22 cellular contexts compared by ENCODE assay signal in genomic region chr4:143432258-143432591, GRCh38.
DNase-seq lines count a peak whose midpoint lies in the region; ATAC-seq, FAIRE-seq and TF ChIP-seq lines count a peak whose summit lies in the region.
"Had no signal": no experiment of that assay in that cellular context is flagged by ENCODE, and none has a peak within 500 bp of the region (broad histone marks: within the 10 kb centered on the region; RNA-seq: fewer than 3 reads in every experiment).

No MANE protein-coding gene starts in this region.

- no peak for ATAC-seq in WTC11
- ATAC-seq: HCT116 had no signal

- peaks cover 44% of the 10 kb centered on the region for H3K36me3 Mint-ChIP-seq in WTC11
- H3K36me3 Mint-ChIP-seq: CD4-positive, CD25-positive, alpha-beta regulatory T cell; CD8-positive, alpha-beta memory T cell had no signal

- no peaks in the 10 kb centered on the region for H3K79me1 ChIP-seq in H1 (ENCODE audit: low read depth, low read length)
- H3K79me1 ChIP-seq in neuronal stem cell (ENCODE audit: low read depth, low read length): no peaks in the 10 kb centered on the region

- H4K20me1 ChIP-seq in H1 (replicated peaks in 1 of 2; ENCODE audit: control insufficient read depth in 1 of 2, insufficient read depth in 2 of 2, low read length in 2 of 2) (no peaks in the 10 kb centered on the region), osteoblast (ENCODE audit: insufficient read depth, low read length) (no peaks in the 10 kb centered on the region)

- 0 out of 2 replicates have a peak overlapping the region, but pooled peaks have one; percentile 39 for H2BK12ac ChIP-seq in H1 (ENCODE audit: low read depth, low read length)
- H2BK12ac ChIP-seq in neuronal stem cell (ENCODE audit: low read length): no peak overlapping the region

- no peak overlapping the region for H4K91ac ChIP-seq in H1 (replicated peaks; ENCODE audit: insufficient read length, low read length)
- H4K91ac ChIP-seq in neuronal stem cell (ENCODE audit: low read depth, low read length, poor library complexity): no peak overlapping the region

- TF ChIP-seq RAD21 in H1 (IDR thresholded peaks at IDR 0.05 in 1 of 2, conservative IDR thresholded peaks at IDR 0.05 in 1 of 2; ENCODE audit: low read depth in 2 of 2, low read length in 2 of 2): no peak

- H3K56ac ChIP-seq in H1 (replicated peaks; ENCODE audit: insufficient read length, low read depth, low read length): no peak overlapping the region

- H3K27me3 ChIP-seq in H1 (replicated peaks in 1 of 4; ENCODE audit: control insufficient read depth in 3 of 4, extremely low read depth in 1 of 4, insufficient read depth in 3 of 4, low read length in 3 of 4) (no peaks in the 10 kb centered on the region), neuronal stem cell (ENCODE audit: control insufficient read depth in 3 of 3, insufficient read depth in 3 of 3, low read depth in 1 of 3, low read length in 3 of 3) (no peaks in the 10 kb centered on the region), osteoblast (ENCODE audit: insufficient read depth, low read length) (no peaks in the 10 kb centered on the region), suprapubic skin (no peaks in the 10 kb centered on the region)
- H3K27me3 ChIP-seq: BE2C had no signal

- H3K9me3 Mint-ChIP-seq in WTC11: peaks cover 34% of the 10 kb centered on the region

- H2AK5ac ChIP-seq in H1 (ENCODE audit: low read depth, low read length): no peak overlapping the region
- H2AK5ac ChIP-seq in neuronal stem cell (ENCODE audit: low read depth, low read length): no peak overlapping the region

- H4K8ac ChIP-seq in H1 (ENCODE audit: extremely low read depth, insufficient read depth, low read length): no peak overlapping the region
- no peak overlapping the region for H4K8ac ChIP-seq in neuronal stem cell (ENCODE audit: low read depth, low read length)

- no peak overlapping the region for H3K9ac ChIP-seq in H1 (replicated peaks in 1 of 4; ENCODE audit: extremely low read depth in 1 of 4, low read depth in 3 of 4, low read length in 3 of 4)
- H3K9ac ChIP-seq in neuronal stem cell (ENCODE audit: low read depth, low read length, poor library complexity): no peak overlapping the region
- H3K9ac ChIP-seq: GM23248 had no signal

- H3K79me2 ChIP-seq in H1 (ENCODE audit: control insufficient read depth in 1 of 2, insufficient read depth in 2 of 2, low read length in 2 of 2) (no peaks in the 10 kb centered on the region), osteoblast (ENCODE audit: insufficient read depth, low read length) (no peaks in the 10 kb centered on the region)

- no peak overlapping the region for H3K4ac ChIP-seq in H1 (replicated peaks; ENCODE audit: insufficient read length, low read depth, low read length)
- H3K4ac ChIP-seq in neuronal stem cell (ENCODE audit: low read length): no peak overlapping the region

- TF ChIP-seq POLR2A in H1 (IDR thresholded peaks at IDR 0.05; ENCODE audit: control extremely low read depth in 1 of 2, low read depth in 2 of 2, low read length in 2 of 2) (no peak), suprapubic skin (IDR thresholded peaks at IDR 0.05) (no peak)

- CTCF ChIA-PET in WTC11 (lab: Charles Lee): interaction anchor here (1.0 to 1.5 kb wide), 2 partner anchors 9 to 10 kb away, joined by 3 to 4 read pairs; no protein-coding TSS in a partner anchor
- CTCF ChIA-PET in H1 (lab: Charles Lee; ENCODE audit: partially characterized antibody): interaction anchor here (0.7 kb wide), 1 partner anchor 8 kb away, joined by 3 read pairs; no protein-coding TSS in a partner anchor

- H3K4me1 ChIP-seq in H1 (replicated peaks in 1 of 4; ENCODE audit: control insufficient read depth in 3 of 4, insufficient read depth in 4 of 4, low read length in 3 of 4) (peaks cover 0 to 8% (median 0%) of the 10 kb centered on the region in 4 experiments; a peak in 2 of 7 replicates), neuronal stem cell (ENCODE audit: control insufficient read depth in 2 of 2, insufficient read depth in 1 of 2, low read depth in 1 of 2, low read length in 2 of 2) (peaks cover 0 to 4% of the 10 kb centered on the region in 2 donors), osteoblast (ENCODE audit: insufficient read depth, low read length) (no peaks in the 10 kb centered on the region), suprapubic skin (no peaks in the 10 kb centered on the region)
- H3K4me1 ChIP-seq: BE2C had no signal

- no peak overlapping the region for H3K18ac ChIP-seq in H1 (ENCODE audit: extremely low read depth, low read length)
- no peak overlapping the region for H3K18ac ChIP-seq in neuronal stem cell (ENCODE audit: low read length)

- no peak overlapping the region for H3K4me3 ChIP-seq in H1 (ENCODE audit: extremely low read depth in 1 of 4, insufficient read depth in 2 of 4, low read depth in 3 of 4, low read length in 4 of 4)
- no peak overlapping the region for H3K4me3 ChIP-seq in neuronal stem cell (ENCODE audit: low read length in 2 of 2)
- H3K4me3 ChIP-seq in osteoblast (ENCODE audit: insufficient read depth, low read length): no peak overlapping the region
- no peak overlapping the region for H3K4me3 ChIP-seq in suprapubic skin
- H3K4me3 ChIP-seq: GM23248 had no signal

- no peak overlapping the region for H4K5ac ChIP-seq in H1 (ENCODE audit: insufficient read length, low read depth, low read length)

- no peak for FAIRE-seq in H1 (lab: Jason Lieb, UNC)
- FAIRE-seq: A204.1, GM12891, H54 had no signal

- H3K27ac ChIP-seq in H1 (ENCODE audit: low read depth, low read length) (0 out of 2 replicates have a peak overlapping the region, but pooled peaks have one; percentile 60), neuronal stem cell (replicated peaks; ENCODE audit: low read length) (no peak overlapping the region), osteoblast (ENCODE audit: low read depth, low read length) (no peak overlapping the region), suprapubic skin (no peak overlapping the region)
- H3K27ac ChIP-seq: GM23248 had no signal

- H2AFZ ChIP-seq in H1 (ENCODE audit: low read length) (no peak overlapping the region), neuronal stem cell (ENCODE audit: low read length) (peak overlapping the region; percentile 51), osteoblast (ENCODE audit: low read length) (no peak overlapping the region)
- H2AFZ ChIP-seq: GM23248 had no signal

- H2BK120ac ChIP-seq in H1 (replicated peaks; ENCODE audit: low read depth, low read length) (no peak overlapping the region), neuronal stem cell (ENCODE audit: low read depth, low read length) (no peak overlapping the region)

- H3K4me2 ChIP-seq in H1 (ENCODE audit: insufficient read depth in 1 of 2, low read depth in 2 of 2, low read length in 2 of 2) (no peak overlapping the region), neuronal stem cell (ENCODE audit: insufficient read depth, low read length, poor library complexity, severe bottlenecking) (no peak overlapping the region), osteoblast (ENCODE audit: insufficient read depth, low read length) (no peak overlapping the region)

- H2BK20ac ChIP-seq in H1 (ENCODE audit: low read length): no peak overlapping the region

- H3K14ac ChIP-seq in H1 (ENCODE audit: insufficient read length) (no peak overlapping the region), neuronal stem cell (ENCODE audit: low read length) (no peak overlapping the region)

- WGBS in H1 (ENCODE audit: extremely low coverage in 1 of 2, insufficient coverage in 1 of 2, insufficient read length in 1 of 2, insufficient replicate concordance in 2 of 2, low coverage in 1 of 2, low lambda C conversion rate in 2 of 2, missing lambda C conversion rate in 1 of 2), 2 experiments: 78% methylated on average over 4 of the region's 4 CpGs; no CpG with 5 or more reads in 1 of the 2 experiments
- no CpG with 5 or more reads among the region's 4 CpGs for WGBS in neuronal stem cell (ENCODE audit: extremely low coverage in 2 of 2, insufficient read length in 2 of 2, insufficient replicate concordance in 1 of 2), 2 donors
- 89% methylated on average over 4 of the region's 4 CpGs for WGBS in suprapubic skin

- H2BK15ac ChIP-seq in H1 (ENCODE audit: low read length): no peak overlapping the region
- no peak overlapping the region for H2BK15ac ChIP-seq in neuronal stem cell (ENCODE audit: low read length)

- peaks cover 0 to 14% (median 6%) of the 10 kb centered on the region in 4 experiments; a peak in 4 of 8 replicates for H3K36me3 ChIP-seq in H1 (ENCODE audit: control insufficient read depth in 2 of 4, insufficient read depth in 4 of 4, low read length in 3 of 4)
- H3K36me3 ChIP-seq in neuronal stem cell (replicated peaks in 1 of 2; ENCODE audit: control insufficient read depth in 2 of 2, insufficient read depth in 2 of 2, low read length in 2 of 2): peaks cover 0 to 17% of the 10 kb centered on the region in 2 donors
- no peaks in the 10 kb centered on the region for H3K36me3 ChIP-seq in osteoblast (ENCODE audit: insufficient read depth, low read length)
- H3K36me3 ChIP-seq in suprapubic skin: peaks cover 17% of the 10 kb centered on the region
- H3K36me3 ChIP-seq: BE2C had no signal

- DNase-seq in WTC11 (ENCODE audit: low spot score): no peak
- DNase-seq in H1 (ENCODE audit: low read depth in 1 of 2, low spot score in 2 of 2): no peak
- no peak for DNase-seq in neuronal stem cell (ENCODE audit: low spot score)
- DNase-seq in NCI-H2029 treated with DMSO at 0.1 percent for 48 hours (lab: John Stamatoyannopoulos, UW): no peak
- no peak for DNase-seq in osteoblast (ENCODE audit: insufficient read length, low spot score, missing footprints)
- DNase-seq in suprapubic skin (ENCODE audit: low spot score in 2 of 2): no peak
- DNase-seq: ACHN; BE2C; C1 segment of cervical spinal cord; CD4-positive, CD25-positive, alpha-beta regulatory T cell; CD8-positive, alpha-beta memory T cell; COR-L47; DMS 273 treated with DMSO at 0.1 percent for 48 hours; DMS53; DND-41; EL; GM23248; HFFc6 had no signal

- TF ChIP-seq CTCF in WTC11 (IDR thresholded peaks at IDR 0.05): no peak
- TF ChIP-seq CTCF in H1 (IDR thresholded peaks at IDR 0.05; ENCODE audit: control extremely low read depth in 1 of 3, insufficient read depth in 1 of 3, low read depth in 1 of 3, low read length in 3 of 3): no peak
- no peak for TF ChIP-seq CTCF in osteoblast (IDR thresholded peaks at IDR 0.05; ENCODE audit: extremely low read depth, low read depth, low read length)
- no peak for TF ChIP-seq CTCF in suprapubic skin (IDR thresholded peaks at IDR 0.05)

- H3K27ac Mint-ChIP-seq in WTC11: no peak overlapping the region
- H3K27ac Mint-ChIP-seq: CD4-positive, CD25-positive, alpha-beta regulatory T cell; HFFc6 had no signal

- H2BK5ac ChIP-seq in H1 (ENCODE audit: low read depth, low read length) (no peak overlapping the region), neuronal stem cell (ENCODE audit: low read length) (no peak overlapping the region)

- POLR2A ChIA-PET in WTC11 (lab: Charles Lee) (no interaction called here), H1 (lab: Charles Lee; ENCODE audit: partially characterized antibody) (interaction anchor here (2.0 kb wide), 1 partner anchor 8 kb away, joined by 5 read pairs; no protein-coding TSS in a partner anchor)

- no peaks in the 10 kb centered on the region for H3K23me2 ChIP-seq in H1 (ENCODE audit: low read depth, low read length)

- H3K9me3 ChIP-seq in H1 (ENCODE audit: insufficient read depth in 2 of 2, low read depth in 1 of 2, low read length in 1 of 2) (peaks cover 11 to 12% of the 10 kb centered on the region in 2 experiments; a peak in 3 of 4 replicates), neuronal stem cell (replicated peaks in 1 of 2; ENCODE audit: control insufficient read depth in 2 of 2, insufficient read depth in 1 of 2, low read depth in 1 of 2, low read length in 2 of 2) (peaks cover 0 to 18% of the 10 kb centered on the region in 2 donors), osteoblast (ENCODE audit: low read depth, low read length) (peaks cover 5% of the 10 kb centered on the region), suprapubic skin (no peaks in the 10 kb centered on the region)
- H3K9me3 ChIP-seq: BE2C had no signal

- H3K23ac ChIP-seq in H1 (ENCODE audit: insufficient read length): no peak overlapping the region
- no peak overlapping the region for H3K23ac ChIP-seq in neuronal stem cell (ENCODE audit: low read depth, low read length, poor library complexity)

- H3K4me1 Mint-ChIP-seq in WTC11: peaks cover 43% of the 10 kb centered on the region
- H3K4me1 Mint-ChIP-seq: CD4-positive, CD25-positive, alpha-beta regulatory T cell; CD8-positive, alpha-beta memory T cell had no signal

- no peak for TF ChIP-seq EP300 in H1 (IDR thresholded peaks at IDR 0.05; ENCODE audit: borderline replicate concordance in 1 of 2, low read depth in 2 of 2, low read length in 2 of 2)
- TF ChIP-seq EP300 in suprapubic skin (IDR thresholded peaks at IDR 0.05): no peak

- H3K27me3 Mint-ChIP-seq in WTC11 (ENCODE audit: low read depth): peaks cover 3% of the 10 kb centered on the region; the same call in 1 of the 2 replicates

- H3K4me3 Mint-ChIP-seq in WTC11: no peak overlapping the region
- H3K4me3 Mint-ChIP-seq: CD4-positive, CD25-positive, alpha-beta regulatory T cell; CD8-positive, alpha-beta memory T cell; HFFc6 had no signal

Comparison
In these comparisons a context has a peak if more than half of its experiments do, and no peak if none do; other contexts are left out.
1. Of the 9 proteins assayed by ChIP-seq in both WTC11 and H1: peak only in WTC11: USF2; only in H1: none; in both: none; in neither: 8.